In genomic region chr3:15377961-15378791, GRCh38 we compare ENCODE assay signal across 1 cellular context.
TF ChIP-seq lines count a peak whose summit lies in the region.

No MANE protein-coding gene starts in this region.

TF ChIP-seq in HepG2, 621 proteins besides CTCF, POLR2A, EP300 and RAD21 (continued from another document and continues in another):
- TF ChIP-seq SNAPC4 (CRISPR knock-in tag; IDR thresholded peaks at IDR 0.05): peak; percentile 59; the same call in 1 of the 2 replicates
- peak; percentile 57 for TF ChIP-seq FOXA3 (CRISPR knock-in tag; IDR thresholded peaks at IDR 0.05)
- TF ChIP-seq CREBL2 (CRISPR knock-in tag; IDR thresholded peaks at IDR 0.05; ENCODE audit: borderline replicate concordance): no peak
- TF ChIP-seq ZNF329 (CRISPR knock-in tag; IDR thresholded peaks at IDR 0.05; ENCODE audit: low read depth): no peak
- peak; percentile 48; the same call in 1 of the 2 replicates for TF ChIP-seq ZNF124 (CRISPR knock-in tag; IDR thresholded peaks at IDR 0.05)
- TF ChIP-seq UBTF (CRISPR knock-in tag; IDR thresholded peaks at IDR 0.05): no peak
- peak; percentile 69 for TF ChIP-seq ZNF574 (CRISPR knock-in tag; IDR thresholded peaks at IDR 0.05)
- no peak for TF ChIP-seq ZMAT5 (CRISPR knock-in tag; IDR thresholded peaks at IDR 0.05; ENCODE audit: borderline replicate concordance, low read depth)
- peak; percentile 90 for TF ChIP-seq THAP11 (CRISPR knock-in tag; IDR thresholded peaks at IDR 0.05)
- TF ChIP-seq SP140L (CRISPR knock-in tag; IDR thresholded peaks at IDR 0.05; ENCODE audit: borderline replicate concordance): no peak
- 0 out of 2 replicates have a peak, but pooled peaks have one; percentile 17 for TF ChIP-seq PPARG (CRISPR knock-in tag; conservative IDR thresholded peaks at IDR 0.05)
- 0 out of 2 replicates have a peak, but pooled peaks have one; percentile 77 for TF ChIP-seq ZNF839 (CRISPR knock-in tag; IDR thresholded peaks at IDR 0.05; ENCODE audit: borderline replicate concordance)
- peak; percentile 97 for TF ChIP-seq ZMYM4 (CRISPR knock-in tag; IDR thresholded peaks at IDR 0.05)
- TF ChIP-seq ZFP1 (CRISPR knock-in tag; IDR thresholded peaks at IDR 0.05): 0 out of 2 replicates have a peak, but pooled peaks have one; percentile 50
- TF ChIP-seq ZNF335 (CRISPR knock-in tag; IDR thresholded peaks at IDR 0.05): 0 out of 2 replicates have a peak, but pooled peaks have one; percentile 62
- TF ChIP-seq MIER3 (CRISPR knock-in tag; IDR thresholded peaks at IDR 0.05; ENCODE audit: borderline replicate concordance): 0 out of 2 replicates have a peak, but pooled peaks have one; percentile 44
- no peak for TF ChIP-seq STAT5B (CRISPR knock-in tag; IDR thresholded peaks at IDR 0.05)
- no peak for TF ChIP-seq GMEB1 (CRISPR knock-in tag; IDR thresholded peaks at IDR 0.05; ENCODE audit: borderline replicate concordance)
- no peak for TF ChIP-seq SOX13 (IDR thresholded peaks at IDR 0.05)
- 0 out of 4 replicates have a peak, but pooled peaks of 1 of the 2 experiments have one; percentile 14 for TF ChIP-seq SOX13 (CRISPR knock-in tag; conservative IDR thresholded peaks at IDR 0.05 in 1 of 2, IDR thresholded peaks at IDR 0.05 in 1 of 2)
- TF ChIP-seq ZNF17 (CRISPR knock-in tag; IDR thresholded peaks at IDR 0.05): no peak
- TF ChIP-seq ZNF724P (CRISPR knock-in tag; IDR thresholded peaks at IDR 0.05; ENCODE audit: borderline replicate concordance): no peak
- peak; percentile 85; the same call in 1 of the 2 replicates for TF ChIP-seq ELF3 (CRISPR knock-in tag; IDR thresholded peaks at IDR 0.05)
- TF ChIP-seq ZNF274 (CRISPR knock-in tag; IDR thresholded peaks at IDR 0.05): 0 out of 2 replicates have a peak, but pooled peaks have one; percentile 31
- TF ChIP-seq MED1 (CRISPR knock-in tag; IDR thresholded peaks at IDR 0.05): peak; percentile 38; the same call in 1 of the 2 replicates
- TF ChIP-seq BHLHE40 (IDR thresholded peaks at IDR 0.05; ENCODE audit: low read length): 0 out of 2 replicates have a peak, but pooled peaks have one; percentile 24
- TF ChIP-seq ZNF230 (CRISPR knock-in tag; IDR thresholded peaks at IDR 0.05): 0 out of 2 replicates have a peak, but pooled peaks have one; percentile 30
- TF ChIP-seq CSRNP1 (CRISPR knock-in tag; IDR thresholded peaks at IDR 0.05): no peak
- TF ChIP-seq JDP2 (CRISPR knock-in tag; IDR thresholded peaks at IDR 0.05; ENCODE audit: borderline replicate concordance): no peak
- no peak for TF ChIP-seq TCF7 (IDR thresholded peaks at IDR 0.05; ENCODE audit: low read depth)
- peak; percentile 75 for TF ChIP-seq HCFC1 (IDR thresholded peaks at IDR 0.05; ENCODE audit: low read depth, low read length)
- peak; percentile 55 for TF ChIP-seq TEAD3 (CRISPR knock-in tag; optimal IDR thresholded peaks at IDR 0.05; ENCODE audit: borderline replicate concordance)
- TF ChIP-seq SMC3 (IDR thresholded peaks at IDR 0.05; ENCODE audit: low read length): peak; percentile 98
- peak; percentile 39; the same call in 1 of the 2 replicates for TF ChIP-seq KDM3A (CRISPR knock-in tag; IDR thresholded peaks at IDR 0.05; ENCODE audit: low read depth)
- TF ChIP-seq HOMEZ (CRISPR knock-in tag; IDR thresholded peaks at IDR 0.05; ENCODE audit: low read depth): peak; percentile 89
- TF ChIP-seq LBX2 (CRISPR knock-in tag; IDR thresholded peaks at IDR 0.05; ENCODE audit: borderline replicate concordance): no peak
- peak; percentile 35; the same call in 1 of the 2 replicates for TF ChIP-seq ARID5B (CRISPR knock-in tag; IDR thresholded peaks at IDR 0.05)
- TF ChIP-seq IRF2 (CRISPR knock-in tag; IDR thresholded peaks at IDR 0.05): peak; percentile 62
- peak; percentile 48; the same call in 1 of the 2 replicates for TF ChIP-seq HDAC2 (CRISPR knock-in tag; IDR thresholded peaks at IDR 0.05)
- TF ChIP-seq GABPA (IDR thresholded peaks at IDR 0.05; ENCODE audit: low read depth, low read length): peak; percentile 77
- peak; percentile 99 for TF ChIP-seq GABPA (CRISPR knock-in tag; IDR thresholded peaks at IDR 0.05; ENCODE audit: low read depth)
